27 cellular contexts compared by ENCODE assay signal in genomic region chr11:33913991-33914390, GRCh38.
"Had no signal": no experiment of that assay in that cellular context is flagged by ENCODE, and none has a peak within 500 bp of the region (broad histone marks: within the 10 kb centered on the region; RNA-seq: fewer than 3 reads in every experiment).

No MANE protein-coding gene starts in this region.

- ATAC-seq: effector memory CD8-positive, alpha-beta T cell; esophagus mucosa; gastrocnemius medialis; heart right ventricle; left cardiac atrium; left lung; left ventricle myocardium superior; lower lobe of right lung; mucosa of descending colon had no signal

- H3K27me3 ChIP-seq: gastrocnemius medialis, left lung had no signal

- H3K27ac Mint-ChIP-seq: effector memory CD8-positive, alpha-beta T cell; endodermal cell; mesothelial cell of epicardium; naive B cell had no signal

- H3K27ac ChIP-seq: coronary artery, epithelial cell of prostate, esophagus squamous epithelium, gastrocnemius medialis, heart right ventricle, left lung, lower lobe of right lung had no signal

- H3K4me3 Mint-ChIP-seq: effector memory CD8-positive, alpha-beta T cell; endodermal cell; mesothelial cell of epicardium had no signal

- FAIRE-seq: colon, endometrium, islet of Langerhans, keratinocyte had no signal

- H3K4me3 ChIP-seq: coronary artery, esophagus squamous epithelium, gastrocnemius medialis, heart right ventricle, left lung, lower lobe of right lung, mucosa of descending colon had no signal

- H3K9me3 ChIP-seq: gastrocnemius medialis, lower lobe of right lung, mucosa of descending colon had no signal

- DNase-seq: effector CD8-positive, alpha-beta T cell; effector memory CD8-positive, alpha-beta T cell; endodermal cell; erythroblast; esophagus squamous epithelium; foreskin fibroblast; foreskin melanocyte; gastrocnemius medialis; glutamatergic neuron; head of caudate nucleus; heart right ventricle; hippocampal formation; left cardiac atrium; left lung; left ventricle myocardium superior; lower lobe of right lung; mesenchymal stem cell; mucosa of descending colon; naive B cell had no signal

- H3K36me3 ChIP-seq: esophagus squamous epithelium, gastrocnemius medialis, heart right ventricle, left lung, lower lobe of right lung had no signal

- H3K4me1 Mint-ChIP-seq: mesothelial cell of epicardium had no signal
